Comparison of ENCODE assay signal across 8 cellular contexts in genomic region chr11:65780770-65781151, GRCh38. TPM values are rescaled to one million over a fixed set of nuclear protein-coding genes. Genes with fewer than 3 reads are reported as not detected.
A peak's percentile ranks its signal among the peaks of the same experiment; 100 is the strongest.
DNase-seq lines count a peak whose midpoint lies in the region; ATAC-seq and TF ChIP-seq lines count a peak whose summit lies in the region.

A gene with protein sequence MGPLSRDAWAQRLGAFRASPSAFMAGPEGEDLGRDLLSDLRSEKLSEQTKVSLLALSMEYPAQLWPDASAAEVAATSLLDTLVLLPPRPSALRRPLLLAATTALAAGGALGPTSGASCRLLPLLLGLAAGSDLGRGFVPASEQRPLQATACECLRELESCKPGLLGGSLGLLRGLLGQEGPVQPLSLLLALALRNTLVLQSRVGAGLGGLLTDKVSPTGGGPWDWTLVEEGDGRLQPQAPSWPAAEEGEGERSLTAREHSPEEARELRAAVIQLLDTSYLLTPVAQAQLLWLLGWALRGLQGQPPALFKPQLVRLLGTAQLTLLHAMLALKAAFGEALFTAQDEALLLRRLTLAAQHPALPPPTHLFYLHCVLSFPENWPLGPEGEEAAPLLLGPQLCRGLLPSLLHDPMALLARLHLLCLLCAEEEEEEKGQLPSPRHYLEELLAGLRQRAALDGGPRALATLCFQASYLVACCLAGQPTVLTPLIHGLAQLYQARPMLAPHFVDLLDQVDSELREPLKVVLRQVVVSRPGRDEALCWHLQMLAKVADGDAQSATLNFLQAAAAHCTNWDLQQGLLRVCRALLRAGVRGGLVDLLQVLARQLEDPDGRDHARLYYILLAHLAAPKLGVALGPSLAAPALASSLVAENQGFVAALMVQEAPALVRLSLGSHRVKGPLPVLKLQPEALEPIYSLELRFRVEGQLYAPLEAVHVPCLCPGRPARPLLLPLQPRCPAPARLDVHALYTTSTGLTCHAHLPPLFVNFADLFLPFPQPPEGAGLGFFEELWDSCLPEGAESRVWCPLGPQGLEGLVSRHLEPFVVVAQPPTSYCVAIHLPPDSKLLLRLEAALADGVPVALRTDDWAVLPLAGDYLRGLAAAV (minus strand): TSS chr11:65780976. CDS start chr11:65780591, 385 bp downstream.

- peak within 1 kb of the TSS; percentile 86 for H3K4me3 Mint-ChIP-seq in nephron progenitor cell

- H3K36me3 ChIP-seq in ACC112 (ENCODE audit: insufficient read depth, low read length) (peaks cover 7% of the 10 kb centered on the region; the same call in 1 of the 2 replicates), PC-3 (ENCODE audit: low read depth, low read length) (peaks cover 19% of the 10 kb centered on the region; the same call in 1 of the 2 replicates), stomach smooth muscle (ENCODE audit: control insufficient read depth in 2 of 2, insufficient read depth in 2 of 2, low read length in 2 of 2) (peaks cover 0 to 14% of the 10 kb centered on the region in 2 donors)

- POLR2A ChIA-PET in PC-3 (lab: Charles Lee; ENCODE audit: unreplicated experiment): interaction anchor here (0.6 kb wide), 2 partner anchors 58 to 118 kb away, joined by 3 to 5 read pairs; no protein-coding TSS in a partner anchor

- H3K4me3 ChIP-seq in ACC112 (ENCODE audit: low read depth, low read length) (peak within 1 kb of the TSS; percentile 83), PC-3 (ENCODE audit: low read length) (peak within 1 kb of the TSS; percentile 84), fibroblast of villous mesenchyme (ENCODE audit: low read depth, low read length) (peak within 1 kb of the TSS; percentile 71), stomach smooth muscle (ENCODE audit: low read length in 2 of 2) (peak within 1 kb of the TSS; percentile 88 to 90)

- intact Hi-C loops in PC-3 (cut with micrococcal nuclease): loop anchor here (1.0 kb wide), 1 partner anchor 38 kb away; no protein-coding TSS in a partner anchor

- H3K4me2 ChIP-seq in PC-3 (ENCODE audit: low read length): peak within 1 kb of the TSS; percentile 96

- peaks cover 20% of the 10 kb centered on the region for H3K4me1 Mint-ChIP-seq in nephron progenitor cell

- H3K27ac ChIP-seq in ACC112 (ENCODE audit: low read depth, low read length) (peak within 1 kb of the TSS; percentile 37; the same call in 1 of the 2 replicates), PC-3 (ENCODE audit: low read length) (peak within 1 kb of the TSS; percentile 44), stomach smooth muscle (ENCODE audit: low read length) (no peak within 1 kb of the TSS)

- no peak within 1 kb of the TSS for H3K27ac Mint-ChIP-seq in nephron progenitor cell

- peaks cover 28% of the 10 kb centered on the region for H3K79me2 ChIP-seq in ACC112 (ENCODE audit: control insufficient read depth, insufficient read depth, low read length, unreplicated experiment)
- H3K79me2 ChIP-seq in PC-3 (ENCODE audit: low read length): peaks cover 44% of the 10 kb centered on the region

- peaks cover 47% of the 10 kb centered on the region for H3K27me3 Mint-ChIP-seq in nephron progenitor cell (ENCODE audit: low read depth, poor library complexity)

- H3F3A ChIP-seq in PC-3 (ENCODE audit: low read length, unreplicated experiment): no peaks in the 10 kb centered on the region

- peaks cover 22% of the 10 kb centered on the region for H4K20me1 ChIP-seq in PC-3 (ENCODE audit: low read length)

- DNase-seq in PC-3: peak; percentile 85
- DNase-seq in activated effector memory CD4-positive, alpha-beta T cell treated with Interleukin-2 at 50 U/mL for 16 hours: peak; percentile 68
- DNase-seq in fibroblast of villous mesenchyme (ENCODE audit: low read depth): peak; percentile 51
- peak; percentile 68 for DNase-seq in nephron progenitor cell

- no peaks in the 10 kb centered on the region for H3K9me2 ChIP-seq in PC-3 (replicated peaks; ENCODE audit: low read length)

- CTCF ChIA-PET in PC-3 (lab: Charles Lee): interaction anchor here (0.6 to 2.1 kb wide), 4 partner anchors 10 to 47 kb away, joined by 3 to 44 read pairs (median 11); no protein-coding TSS in a partner anchor

- H3K9me3 ChIP-seq in PC-3 (ENCODE audit: low read length) (no peaks in the 10 kb centered on the region), stomach smooth muscle (ENCODE audit: control insufficient read depth in 2 of 2, low read length in 2 of 2) (no peaks in the 10 kb centered on the region)

- H3K9me3 Mint-ChIP-seq in nephron progenitor cell: no peaks in the 10 kb centered on the region

- peaks cover 8% of the 10 kb centered on the region for H3K27me3 ChIP-seq in ACC112 (ENCODE audit: insufficient read depth, low read length)
- H3K27me3 ChIP-seq in PC-3 (ENCODE audit: low read length): no peaks in the 10 kb centered on the region
- H3K27me3 ChIP-seq in stomach smooth muscle (ENCODE audit: control insufficient read depth in 1 of 2, insufficient read depth in 2 of 2, low read length in 2 of 2): peaks cover 12 to 13% of the 10 kb centered on the region in 2 donors

- H3K4me1 ChIP-seq in ACC112 (ENCODE audit: control insufficient read depth, insufficient read depth, low read length, unreplicated experiment) (peaks cover 15% of the 10 kb centered on the region), PC-3 (ENCODE audit: insufficient read depth, low read length) (peaks cover 25% of the 10 kb centered on the region), stomach smooth muscle (ENCODE audit: control insufficient read depth, insufficient read depth, low read length) (peaks cover 35% of the 10 kb centered on the region)

- H2AFZ ChIP-seq in ACC112 (ENCODE audit: low read length, unreplicated experiment): peak within 1 kb of the TSS; percentile 95
- peak within 1 kb of the TSS; percentile 72 for H2AFZ ChIP-seq in PC-3 (ENCODE audit: low read length)

- TF ChIP-seq CTCF in PC-3 (conservative IDR thresholded peaks at IDR 0.05; ENCODE audit: low read depth, low read length) (no peak), fibroblast of villous mesenchyme (IDR thresholded peaks at IDR 0.05; ENCODE audit: insufficient read depth, low read depth, low read length) (no peak), nephron progenitor cell (IDR thresholded peaks at IDR 0.05) (no peak)

- ATAC-seq in GM18498 (IDR thresholded peaks at IDR 0.05; ENCODE audit: unreplicated experiment): peak; percentile 70
- ATAC-seq in HG03039 (IDR thresholded peaks at IDR 0.05; ENCODE audit: unreplicated experiment): peak; percentile 52
- peak; percentile 63 for ATAC-seq in PC-3

- H3K36me3 Mint-ChIP-seq in nephron progenitor cell (ENCODE audit: low read depth): peaks cover 19% of the 10 kb centered on the region

- peak within 1 kb of the TSS; percentile 74 for H3K9ac ChIP-seq in PC-3 (ENCODE audit: low read length)
- H3K9ac ChIP-seq in stomach smooth muscle (ENCODE audit: low read length in 2 of 2): peak within 1 kb of the TSS; percentile 74 to 79

- no TSS peak for BruUV-seq in PC-3 (replicated peaks; lab: Mats Ljungman, UMichigan)

RNA-seq across cellular contexts. Expression of the gene that starts here (rescaled TPM):
- total RNA-seq in PC-3 (2014; rRNA removed) (24.2 and 31.4 TPM in 2 replicates), fibroblast of villous mesenchyme (13.8 and 16.4 TPM in 2 replicates)
